Comparison of ENCODE assay signal across 26 cellular contexts in the genomic region with DNA sequence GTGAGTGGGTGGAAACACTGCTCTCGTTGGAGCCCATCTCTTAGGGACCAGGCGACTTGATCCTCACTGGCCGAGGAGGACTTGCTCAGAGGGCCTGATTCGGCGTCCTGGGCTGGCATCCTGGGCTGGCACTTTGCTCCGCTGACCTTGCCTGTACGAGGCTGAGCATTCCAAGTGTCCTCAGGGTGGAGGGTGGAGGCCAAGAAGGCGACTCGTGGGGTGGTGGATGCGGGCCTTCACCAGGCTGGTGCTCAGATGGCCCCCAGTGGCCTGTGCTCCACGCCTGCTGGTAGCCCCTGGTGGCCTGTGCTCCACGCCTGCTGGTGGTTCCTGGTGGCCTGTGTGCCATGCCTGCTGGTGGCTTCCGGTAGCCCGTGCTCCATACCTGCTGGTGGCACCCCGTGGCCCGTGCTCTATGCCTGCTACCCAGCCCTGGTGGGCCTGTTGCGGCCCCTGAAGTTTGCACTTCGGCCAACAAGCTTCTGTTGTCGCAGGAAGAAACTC.
"Had no signal": no experiment of that assay in that cellular context is flagged by ENCODE, and none has a peak within 500 bp of the region (broad histone marks: within the 10 kb centered on the region; RNA-seq: fewer than 3 reads in every experiment).

No MANE protein-coding gene starts in this region.

- H3K27me3 Mint-ChIP-seq: dendritic cell treated with granulocyte-macrophage colony-stimulating factor and Interleukin-4, amounts not matched to agents 40 ng/mL and 50 ng/mL, for 4 days; naive thymus-derived CD4-positive, alpha-beta T cell; stimulated activated naive B cell treated with anti-CD40 and anti-IgM and Interleukin-4, amounts not matched to agents 10 μg/mL and 1 μg/mL and 100 μg/mL, for 72 hours; stimulated activated naive CD8-positive, alpha-beta T cell treated with anti-CD3 and anti-CD28 coated beads, Interleukin-15, Interleukin-2, amounts not matched to agents 100 ng/mL and 50 ng/mL, for 24 hours had no signal

- H3K4me1 Mint-ChIP-seq: nephron had no signal

- H3K4me3 ChIP-seq: colonic mucosa, esophagus squamous epithelium, heart right ventricle, left lung, ovary, psoas muscle, thoracic aorta, tibial nerve, upper lobe of left lung, uterus had no signal

- DNase-seq: effector memory CD4-positive, alpha-beta T cell; erythroblast; esophagus squamous epithelium; foreskin melanocyte; glutamatergic neuron; heart right ventricle; hippocampal formation; left cardiac atrium; left lung; midbrain; naive thymus-derived CD4-positive, alpha-beta T cell; occipital lobe; small intestine; stimulated activated CD4-positive, alpha-beta T cell treated with anti-CD3 and anti-CD28 coated beads, Interleukin-15, amount 100 ng/mL, for 24 hours; stimulated activated CD4-positive, alpha-beta T cell treated with anti-CD3 and anti-CD28 coated beads, Interleukin-2, amount 100 ng/mL, for 48 hours; stimulated activated naive B cell treated with anti-CD40 and anti-IgM and Interleukin-4, amounts not matched to agents 10 μg/mL and 1 μg/mL and 100 μg/mL, for 72 hours; uterus had no signal

- H3K27me3 ChIP-seq: colonic mucosa, esophagus squamous epithelium, heart right ventricle, left lung, ovary, tibial nerve, upper lobe of left lung, uterus had no signal

- H3K9me3 Mint-ChIP-seq: dendritic cell treated with granulocyte-macrophage colony-stimulating factor and Interleukin-4, amounts not matched to agents 40 ng/mL and 50 ng/mL, for 4 days; naive thymus-derived CD4-positive, alpha-beta T cell; nephron; stimulated activated naive B cell treated with anti-CD40 and anti-IgM and Interleukin-4, amounts not matched to agents 10 μg/mL and 1 μg/mL and 100 μg/mL, for 72 hours; stimulated activated naive CD8-positive, alpha-beta T cell treated with anti-CD3 and anti-CD28 coated beads, Interleukin-15, Interleukin-2, amounts not matched to agents 100 ng/mL and 50 ng/mL, for 24 hours had no signal

- H3K4me1 ChIP-seq: colonic mucosa had no signal

- H3K27ac Mint-ChIP-seq: dendritic cell treated with granulocyte-macrophage colony-stimulating factor and Interleukin-4, amounts not matched to agents 40 ng/mL and 50 ng/mL, for 4 days; nephron; stimulated activated naive B cell treated with anti-CD40 and anti-IgM and Interleukin-4, amounts not matched to agents 10 μg/mL and 1 μg/mL and 100 μg/mL, for 72 hours; stimulated activated naive CD8-positive, alpha-beta T cell treated with anti-CD3 and anti-CD28 coated beads, Interleukin-15, Interleukin-2, amounts not matched to agents 100 ng/mL and 50 ng/mL, for 24 hours had no signal

- H3K36me3 Mint-ChIP-seq: stimulated activated naive B cell treated with anti-CD40 and anti-IgM and Interleukin-4, amounts not matched to agents 10 μg/mL and 1 μg/mL and 100 μg/mL, for 72 hours had no signal

- H3K27ac ChIP-seq: colonic mucosa, esophagus squamous epithelium, heart right ventricle, left lung, ovary, psoas muscle, thoracic aorta, tibial nerve, upper lobe of left lung, uterus had no signal

- H3K36me3 ChIP-seq: colonic mucosa, left lung, ovary, thoracic aorta, tibial nerve, upper lobe of left lung, uterus had no signal

- H3K4me3 Mint-ChIP-seq: dendritic cell treated with granulocyte-macrophage colony-stimulating factor and Interleukin-4, amounts not matched to agents 40 ng/mL and 50 ng/mL, for 4 days; nephron; stimulated activated naive B cell treated with anti-CD40 and anti-IgM and Interleukin-4, amounts not matched to agents 10 μg/mL and 1 μg/mL and 100 μg/mL, for 72 hours; stimulated activated naive CD8-positive, alpha-beta T cell treated with anti-CD3 and anti-CD28 coated beads, Interleukin-15, Interleukin-2, amounts not matched to agents 100 ng/mL and 50 ng/mL, for 24 hours had no signal

- H3K9me3 ChIP-seq: colonic mucosa, esophagus squamous epithelium, heart right ventricle, left lung, ovary, psoas muscle, thoracic aorta, tibial nerve, upper lobe of left lung, uterus had no signal
